Comparison of ENCODE assay signal across 2 cellular contexts in the genomic region with DNA sequence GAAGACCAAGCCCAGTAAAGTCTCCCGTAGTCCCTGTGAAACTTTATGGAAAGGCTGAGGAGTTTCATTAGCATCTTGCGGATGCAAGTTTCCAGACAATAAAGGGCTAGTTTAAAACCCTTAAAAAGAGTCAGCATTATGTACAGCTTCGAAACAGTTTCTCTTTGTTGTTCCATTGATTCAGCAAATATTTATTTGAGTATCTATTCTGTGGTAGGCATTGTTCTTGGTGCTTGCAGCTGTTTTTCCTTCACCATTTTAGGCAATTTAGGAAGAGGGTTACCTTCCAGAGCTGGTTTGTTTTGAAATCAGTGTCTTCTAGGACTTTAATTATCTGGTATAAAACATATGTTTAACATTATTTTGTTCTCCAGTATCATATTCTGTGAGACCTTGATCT.
TF ChIP-seq lines count a peak whose summit lies in the region.

No MANE protein-coding gene starts in this region.

TF ChIP-seq in HepG2, 621 proteins besides CTCF, POLR2A, EP300 and RAD21:
- TF ChIP-seq SOX6 (IDR thresholded peaks at IDR 0.05) (no peak), SOX6 (CRISPR knock-in tag; IDR thresholded peaks at IDR 0.05) (peak; percentile 70), HNRNPK (IDR thresholded peaks at IDR 0.05; ENCODE audit: low read depth, low read length, poor library complexity, severe bottlenecking) (no peak), TSC22D2 (CRISPR knock-in tag; IDR thresholded peaks at IDR 0.05; ENCODE audit: borderline replicate concordance) (no peak), SAP130 (CRISPR knock-in tag; IDR thresholded peaks at IDR 0.05; ENCODE audit: low read depth) (peak; percentile 20; the same call in 1 of the 2 replicates), MAFK (conservative IDR thresholded peaks at IDR 0.05 in 1 of 2, IDR thresholded peaks at IDR 0.05 in 1 of 2; ENCODE audit: low read length in 2 of 2) (peak in 1 of 2 experiments; percentile 43; a peak in 2 of 4 replicates), SRF (IDR thresholded peaks at IDR 0.05; ENCODE audit: low read depth, low read length) (peak; percentile 56; the same call in 1 of the 2 replicates), BCL6 (CRISPR knock-in tag; IDR thresholded peaks at IDR 0.05) (peak; percentile 17; the same call in 1 of the 2 replicates), SOX13 (IDR thresholded peaks at IDR 0.05) (peak; percentile 36; the same call in 1 of the 2 replicates), SOX13 (CRISPR knock-in tag; conservative IDR thresholded peaks at IDR 0.05 in 1 of 2, IDR thresholded peaks at IDR 0.05 in 1 of 2) (peak in 1 of 2 experiments; percentile 88; a peak in 2 of 4 replicates), KAT8 (CRISPR knock-in tag; IDR thresholded peaks at IDR 0.05) (no peak), SOX5 (CRISPR knock-in tag; IDR thresholded peaks at IDR 0.05; ENCODE audit: borderline replicate concordance) (peak; percentile 84; the same call in 1 of the 2 replicates), ZNF33B (CRISPR knock-in tag; IDR thresholded peaks at IDR 0.05) (no peak), FOXA3 (CRISPR knock-in tag; IDR thresholded peaks at IDR 0.05) (0 out of 2 replicates have a peak, but pooled peaks have one; percentile 11), MAFG (CRISPR knock-in tag; IDR thresholded peaks at IDR 0.05) (no peak), SMC3 (IDR thresholded peaks at IDR 0.05; ENCODE audit: low read length) (no peak)
- TF ChIP-seq, protein P1, sequence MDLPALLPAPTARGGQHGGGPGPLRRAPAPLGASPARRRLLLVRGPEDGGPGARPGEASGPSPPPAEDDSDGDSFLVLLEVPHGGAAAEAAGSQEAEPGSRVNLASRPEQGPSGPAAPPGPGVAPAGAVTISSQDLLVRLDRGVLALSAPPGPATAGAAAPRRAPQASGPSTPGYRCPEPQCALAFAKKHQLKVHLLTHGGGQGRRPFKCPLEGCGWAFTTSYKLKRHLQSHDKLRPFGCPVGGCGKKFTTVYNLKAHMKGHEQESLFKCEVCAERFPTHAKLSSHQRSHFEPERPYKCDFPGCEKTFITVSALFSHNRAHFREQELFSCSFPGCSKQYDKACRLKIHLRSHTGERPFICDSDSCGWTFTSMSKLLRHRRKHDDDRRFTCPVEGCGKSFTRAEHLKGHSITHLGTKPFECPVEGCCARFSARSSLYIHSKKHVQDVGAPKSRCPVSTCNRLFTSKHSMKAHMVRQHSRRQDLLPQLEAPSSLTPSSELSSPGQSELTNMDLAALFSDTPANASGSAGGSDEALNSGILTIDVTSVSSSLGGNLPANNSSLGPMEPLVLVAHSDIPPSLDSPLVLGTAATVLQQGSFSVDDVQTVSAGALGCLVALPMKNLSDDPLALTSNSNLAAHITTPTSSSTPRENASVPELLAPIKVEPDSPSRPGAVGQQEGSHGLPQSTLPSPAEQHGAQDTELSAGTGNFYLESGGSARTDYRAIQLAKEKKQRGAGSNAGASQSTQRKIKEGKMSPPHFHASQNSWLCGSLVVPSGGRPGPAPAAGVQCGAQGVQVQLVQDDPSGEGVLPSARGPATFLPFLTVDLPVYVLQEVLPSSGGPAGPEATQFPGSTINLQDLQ (CRISPR knock-in tag; IDR thresholded peaks at IDR 0.05): no peak
TF ChIP-seq in HepG2: peak in this region for 8.

TF ChIP-seq in liver, 16 proteins besides CTCF, POLR2A, EP300 and RAD21:
- TF ChIP-seq ATF3 (IDR thresholded peaks at IDR 0.05) (no peak), HNF4G (IDR thresholded peaks at IDR 0.05) (no peak), TAF1 (conservative IDR thresholded peaks at IDR 0.05) (no peak), YY1 (IDR thresholded peaks at IDR 0.05) (no peak)
